Comparison of ENCODE assay signal across 10 cellular contexts in the genomic region with DNA sequence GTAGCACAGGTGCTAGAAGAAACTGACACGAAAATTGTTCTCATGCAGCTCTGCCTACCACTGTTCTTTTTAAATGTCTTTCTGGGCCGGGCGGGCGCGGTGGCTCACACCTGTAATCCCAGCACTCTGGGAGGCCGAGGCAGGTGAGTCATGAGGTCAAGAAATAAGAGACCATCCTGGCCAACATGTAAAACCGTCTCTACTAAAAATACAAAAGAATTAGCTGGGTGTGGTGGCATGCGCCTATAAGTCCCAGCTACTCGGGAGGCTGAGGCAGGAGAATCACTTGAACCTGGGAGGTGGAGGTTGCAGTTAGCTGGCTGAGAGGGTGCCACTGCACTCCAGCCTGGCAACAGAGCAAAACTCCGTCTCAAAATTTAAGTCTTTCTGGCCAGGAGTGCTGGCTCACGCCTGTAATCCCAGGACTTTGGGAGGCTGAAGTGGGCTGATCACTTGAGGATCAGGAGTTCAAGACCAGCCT. TPM values are rescaled to one million over a fixed set of nuclear protein-coding genes. Genes with fewer than 3 reads are reported as not detected.
A peak's percentile ranks its signal among the peaks of the same experiment; 100 is the strongest.
DNase-seq lines count a peak whose midpoint lies in the region; ATAC-seq and TF ChIP-seq lines count a peak whose summit lies in the region.
"Had no signal": no experiment of that assay in that cellular context is flagged by ENCODE, and none has a peak within 500 bp of the region (broad histone marks: within the 10 kb centered on the region; RNA-seq: fewer than 3 reads in every experiment).

No MANE protein-coding gene starts in this region.

- H3K36me3 ChIP-seq in SU-DHL-6 (ENCODE audit: low read length), result peaks cover 40% of the 10 kb centered on the region
- H3K36me3 ChIP-seq in fibroblast of lung (ENCODE audit: control insufficient read depth, insufficient read depth, low read length), result peaks cover 9% of the 10 kb centered on the region
- H3K36me3 ChIP-seq in smooth muscle cell (ENCODE audit: low read depth), result peaks cover 26% of the 10 kb centered on the region

- no peaks in the 10 kb centered on the region for H3K9me2 ChIP-seq in SU-DHL-6 (replicated peaks; ENCODE audit: insufficient read depth, low read length)

- no peaks in the 10 kb centered on the region for H4K20me1 ChIP-seq in SU-DHL-6 (ENCODE audit: low read depth, low read length)
- H4K20me1 ChIP-seq in fibroblast of lung (ENCODE audit: control insufficient read depth, extremely low read depth, insufficient read depth, low read length), result no peaks in the 10 kb centered on the region
- peaks cover 6% of the 10 kb centered on the region for H4K20me1 ChIP-seq in smooth muscle cell (ENCODE audit: low read depth)

- H3K27ac ChIP-seq in SU-DHL-6 (ENCODE audit: low read depth, low read length) (peak overlapping the region; percentile 62), fibroblast of lung (ENCODE audit: insufficient read depth, low read length) (peak overlapping the region; percentile 94), smooth muscle cell (ENCODE audit: low read depth) (peak overlapping the region; percentile 71)

- H3K4me2 ChIP-seq in SU-DHL-6 (ENCODE audit: low read depth, low read length, poor library complexity, severe bottlenecking) (peak overlapping the region; percentile 85), fibroblast of lung (ENCODE audit: extremely low read depth, insufficient read depth, low read length) (no peak overlapping the region), smooth muscle cell (peak overlapping the region; percentile 97)

- H3K9ac ChIP-seq in SU-DHL-6 (ENCODE audit: low read length) (no peak overlapping the region), fibroblast of lung (ENCODE audit: insufficient read depth, low read length) (no peak overlapping the region), smooth muscle cell (ENCODE audit: low read depth) (no peak overlapping the region)

- H2AFZ ChIP-seq in SU-DHL-6 (ENCODE audit: low read depth, low read length, severe bottlenecking) (no peak overlapping the region), fibroblast of lung (ENCODE audit: low read length) (no peak overlapping the region), smooth muscle cell (ENCODE audit: low read depth) (no peak overlapping the region)

- 87% methylated on average over 11 of the region's 11 CpGs for WGBS in smooth muscle cell (ENCODE audit: low lambda C conversion rate)

- H3K79me2 ChIP-seq in SU-DHL-6 (ENCODE audit: insufficient read depth, low read length) (peaks cover 10% of the 10 kb centered on the region; the same call in 1 of the 2 replicates), fibroblast of lung (ENCODE audit: control insufficient read depth, insufficient read depth, low read length) (peaks cover 18% of the 10 kb centered on the region), smooth muscle cell (ENCODE audit: low read depth) (peaks cover 35% of the 10 kb centered on the region)

- H3F3A ChIP-seq in SU-DHL-6 (ENCODE audit: insufficient read depth) (peaks cover 56% of the 10 kb centered on the region), smooth muscle cell (ENCODE audit: low read depth) (peaks cover 49% of the 10 kb centered on the region)

- DNase-seq in DMS53 treated with DMSO at 0.1 percent for 48 hours (lab: John Stamatoyannopoulos, UW; ENCODE audit: unreplicated experiment) (peak; percentile 22), DMS53 (lab: John Stamatoyannopoulos, UW) (no peak), fibroblast of lung (ENCODE audit: low read depth in 2 of 2) (no peak), smooth muscle cell (lab: John Stamatoyannopoulos, UW; ENCODE audit: unreplicated experiment) (no peak), CD1c-positive myeloid dendritic cell (ENCODE audit: extremely low spot score) (no peak), dedifferentiated amniotic fluid mesenchymal stem cell (ENCODE audit: extremely low spot score) (no peak)
- DNase-seq: activated CD4-positive, alpha-beta T cell treated with anti-CD3 and anti-CD28 coated beads, Interleukin-2, amount 50 U/mL, for 1 hour had no signal

- H3K4me3 ChIP-seq in SU-DHL-6 (ENCODE audit: insufficient read depth, low read length, poor library complexity, severe bottlenecking) (no peak overlapping the region), fibroblast of lung (replicated peaks in 1 of 4; ENCODE audit: control extremely low read depth in 1 of 4, insufficient read depth in 1 of 4, low read depth in 3 of 4, low read length in 4 of 4) (no peak overlapping the region), smooth muscle cell (peak overlapping the region; percentile 72)

- no peaks in the 10 kb centered on the region for H3K9me3 ChIP-seq in SU-DHL-6 (ENCODE audit: insufficient read depth, low read length)
- no peaks in the 10 kb centered on the region for H3K9me3 ChIP-seq in fibroblast of lung (ENCODE audit: control insufficient read depth, insufficient read depth, low read depth, low read length)
- no peaks in the 10 kb centered on the region for H3K9me3 ChIP-seq in smooth muscle cell (replicated peaks; ENCODE audit: low read depth)

- peaks cover 6% of the 10 kb centered on the region for H3K4me1 ChIP-seq in fibroblast of lung (ENCODE audit: control insufficient read depth, extremely low read depth, insufficient read depth, low read length)
- H3K4me1 ChIP-seq in smooth muscle cell (ENCODE audit: low read depth), result peaks cover 9% of the 10 kb centered on the region

- no peak for ATAC-seq in HG03135 (IDR thresholded peaks at IDR 0.05; ENCODE audit: unreplicated experiment)

- no peaks in the 10 kb centered on the region for H3K27me3 ChIP-seq in SU-DHL-6 (ENCODE audit: low read length)
- no peaks in the 10 kb centered on the region for H3K27me3 ChIP-seq in fibroblast of lung (ENCODE audit: control insufficient read depth, insufficient read depth, low read length)
- no peaks in the 10 kb centered on the region for H3K27me3 ChIP-seq in smooth muscle cell (ENCODE audit: low read depth)

- TF ChIP-seq CTCF in SU-DHL-6 (IDR thresholded peaks at IDR 0.05; ENCODE audit: insufficient read depth, low read length, poor library complexity, severe bottlenecking), result no peak
- TF ChIP-seq CTCF in fibroblast of lung (conservative IDR thresholded peaks at IDR 0.05 in 1 of 2, IDR thresholded peaks at IDR 0.05 in 1 of 2; ENCODE audit: low read depth in 1 of 2, low read length in 2 of 2), result no peak
- TF ChIP-seq CTCF in smooth muscle cell (IDR thresholded peaks at IDR 0.05; ENCODE audit: borderline replicate concordance, insufficient read depth, poor library complexity, severe bottlenecking), result no peak

RNA-seq across cellular contexts. Expression of a gene that starts 0.9 kb away (rescaled TPM):
- 25.2 and 33.4 TPM in 2 replicates for total RNA-seq in fibroblast of lung
- 51.0 and 56.8 TPM in 2 replicates for polyA plus RNA-seq in fibroblast of lung
- polyA plus RNA-seq in fibroblast of lung (2012), result 27.7 and 28.5 TPM in 2 replicates
- 7.9 and 10.4 TPM in 2 replicates for polyA minus RNA-seq in fibroblast of lung (ENCODE audit: low replicate concordance)
- 59.6 and 65.3 TPM in 2 replicates for total RNA-seq in smooth muscle cell
- 63.6 and 64.4 TPM in 2 replicates for polyA plus RNA-seq in smooth muscle cell

RNA-seq across cellular contexts. Expression of a gene that starts 22.1 kb away (rescaled TPM):
- total RNA-seq in fibroblast of lung (18.2 and 24.6 TPM in 2 replicates), smooth muscle cell (35.6 and 41.7 TPM in 2 replicates)
- polyA plus RNA-seq in fibroblast of lung (19.5 and 25.4 TPM in 2 replicates), smooth muscle cell (14.9 and 18.3 TPM in 2 replicates)
- polyA plus RNA-seq in fibroblast of lung (2012), result 9.0 and 10.4 TPM in 2 replicates
- polyA minus RNA-seq in fibroblast of lung (ENCODE audit: low replicate concordance), result 4.9 and 22.7 TPM in 2 replicates

RNA-seq across cellular contexts. Expression of a gene that starts 29.3 kb away (rescaled TPM):
- total RNA-seq in fibroblast of lung (not detected in 2 replicates), smooth muscle cell (not detected in 2 replicates)
- polyA plus RNA-seq in fibroblast of lung (not detected in 2 replicates), smooth muscle cell (0.66 and 1.5 TPM in 2 replicates)
- polyA plus RNA-seq in fibroblast of lung (2012), result not detected in 2 replicates
- not detected in 2 replicates for polyA minus RNA-seq in fibroblast of lung (ENCODE audit: low replicate concordance)
- total RNA-seq: A172 had no signal

RNA-seq across cellular contexts. Expression of a gene that starts 52.7 kb away (rescaled TPM):
- 30.3 and 71.3 TPM in 2 replicates for total RNA-seq in fibroblast of lung
- 36.8 and 53.7 TPM in 2 replicates for polyA plus RNA-seq in fibroblast of lung
- 26.3 and 36.3 TPM in 2 replicates for polyA plus RNA-seq in fibroblast of lung (2012)
- polyA minus RNA-seq in fibroblast of lung (ENCODE audit: low replicate concordance), result 43.6 and 62.1 TPM in 2 replicates
- total RNA-seq in smooth muscle cell, result 3.4 and 4.6 TPM in 2 replicates
- 2.1 and 2.9 TPM in 2 replicates for polyA plus RNA-seq in smooth muscle cell

RNA-seq across cellular contexts. Expression of a gene that starts 55.1 kb away (rescaled TPM):
- total RNA-seq in fibroblast of lung (22.1 and 30.9 TPM in 2 replicates), smooth muscle cell (21.0 and 22.2 TPM in 2 replicates)
- polyA plus RNA-seq in fibroblast of lung (20.2 and 20.3 TPM in 2 replicates), smooth muscle cell (40.8 and 45.3 TPM in 2 replicates)
- 13.5 and 14.9 TPM in 2 replicates for polyA plus RNA-seq in fibroblast of lung (2012)
- 59.1 and 61.6 TPM in 2 replicates for polyA minus RNA-seq in fibroblast of lung (ENCODE audit: low replicate concordance)
